Comparison of ENCODE assay signal across 1 cellular context in genomic region chr3:124887996-124888298, GRCh38.
TF ChIP-seq lines count a peak whose summit lies in the region.

No MANE protein-coding gene starts in this region.

TF ChIP-seq in H1, 55 proteins besides CTCF, POLR2A, EP300 and RAD21:
- TF ChIP-seq SP1 (IDR thresholded peaks at IDR 0.05; ENCODE audit: low read depth, low read length): no peak
- no peak for TF ChIP-seq ATF2 (IDR thresholded peaks at IDR 0.05; ENCODE audit: low read length)
